1 cellular context compared by ENCODE assay signal in genomic region chr10:100286051-100287033, GRCh38.
TF ChIP-seq lines count a peak whose summit lies in the region.

BLOC1S2 (minus strand) TSS chr10:100286680; CDS start chr10:100286659, 21 bp downstream.

TF ChIP-seq in HepG2, 621 proteins besides CTCF, POLR2A, EP300 and RAD21 (continued from another document and continues in another):
- TF ChIP-seq, protein P1, sequence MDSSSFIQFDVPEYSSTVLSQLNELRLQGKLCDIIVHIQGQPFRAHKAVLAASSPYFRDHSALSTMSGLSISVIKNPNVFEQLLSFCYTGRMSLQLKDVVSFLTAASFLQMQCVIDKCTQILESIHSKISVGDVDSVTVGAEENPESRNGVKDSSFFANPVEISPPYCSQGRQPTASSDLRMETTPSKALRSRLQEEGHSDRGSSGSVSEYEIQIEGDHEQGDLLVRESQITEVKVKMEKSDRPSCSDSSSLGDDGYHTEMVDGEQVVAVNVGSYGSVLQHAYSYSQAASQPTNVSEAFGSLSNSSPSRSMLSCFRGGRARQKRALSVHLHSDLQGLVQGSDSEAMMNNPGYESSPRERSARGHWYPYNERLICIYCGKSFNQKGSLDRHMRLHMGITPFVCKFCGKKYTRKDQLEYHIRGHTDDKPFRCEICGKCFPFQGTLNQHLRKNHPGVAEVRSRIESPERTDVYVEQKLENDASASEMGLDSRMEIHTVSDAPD (CRISPR knock-in tag; IDR thresholded peaks at IDR 0.05): no peak
- TF ChIP-seq ZNF234 (CRISPR knock-in tag; conservative IDR thresholded peaks at IDR 0.05): no peak
- TF ChIP-seq CHD4 (IDR thresholded peaks at IDR 0.05; ENCODE audit: borderline replicate concordance, low read length): no peak
- TF ChIP-seq ZBTB21 (CRISPR knock-in tag; IDR thresholded peaks at IDR 0.05): no peak
- TF ChIP-seq SUZ12 (IDR thresholded peaks at IDR 0.05; ENCODE audit: low read depth, low read length): no peak
- TF ChIP-seq SRSF4 (IDR thresholded peaks at IDR 0.05; ENCODE audit: low read depth, low read length, poor library complexity, severe bottlenecking): no peak
- TF ChIP-seq, protein P2, sequence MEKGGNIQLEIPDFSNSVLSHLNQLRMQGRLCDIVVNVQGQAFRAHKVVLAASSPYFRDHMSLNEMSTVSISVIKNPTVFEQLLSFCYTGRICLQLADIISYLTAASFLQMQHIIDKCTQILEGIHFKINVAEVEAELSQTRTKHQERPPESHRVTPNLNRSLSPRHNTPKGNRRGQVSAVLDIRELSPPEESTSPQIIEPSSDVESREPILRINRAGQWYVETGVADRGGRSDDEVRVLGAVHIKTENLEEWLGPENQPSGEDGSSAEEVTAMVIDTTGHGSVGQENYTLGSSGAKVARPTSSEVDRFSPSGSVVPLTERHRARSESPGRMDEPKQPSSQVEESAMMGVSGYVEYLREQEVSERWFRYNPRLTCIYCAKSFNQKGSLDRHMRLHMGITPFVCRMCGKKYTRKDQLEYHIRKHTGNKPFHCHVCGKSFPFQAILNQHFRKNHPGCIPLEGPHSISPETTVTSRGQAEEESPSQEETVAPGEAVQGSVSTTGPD (CRISPR knock-in tag; IDR thresholded peaks at IDR 0.05): no peak
- TF ChIP-seq KLF15 (CRISPR knock-in tag; IDR thresholded peaks at IDR 0.05; ENCODE audit: borderline replicate concordance): no peak
- TF ChIP-seq RFXAP (CRISPR knock-in tag; IDR thresholded peaks at IDR 0.05; ENCODE audit: borderline replicate concordance): peak; percentile 92; the same call in 1 of the 2 replicates
- TF ChIP-seq ZNF607 (CRISPR knock-in tag; IDR thresholded peaks at IDR 0.05; ENCODE audit: borderline replicate concordance): no peak
- no peak for TF ChIP-seq ZSCAN20 (CRISPR knock-in tag; IDR thresholded peaks at IDR 0.05; ENCODE audit: borderline replicate concordance)
- TF ChIP-seq SIX4 (CRISPR knock-in tag; IDR thresholded peaks at IDR 0.05): peak; percentile 35; the same call in 1 of the 2 replicates
- TF ChIP-seq RERE (CRISPR knock-in tag; IDR thresholded peaks at IDR 0.05; ENCODE audit: low read depth): no peak
- TF ChIP-seq POLR2AphosphoS5 (IDR thresholded peaks at IDR 0.05; ENCODE audit: low read depth, low read length): peak; percentile 89
- TF ChIP-seq GATAD1 (CRISPR knock-in tag; IDR thresholded peaks at IDR 0.05): peak; percentile 86
- TF ChIP-seq ZNF678 (CRISPR knock-in tag; IDR thresholded peaks at IDR 0.05): 0 out of 2 replicates have a peak, but pooled peaks have one; percentile 40
- TF ChIP-seq ZFAT (CRISPR knock-in tag; conservative IDR thresholded peaks at IDR 0.05): no peak
- TF ChIP-seq, protein P3, sequence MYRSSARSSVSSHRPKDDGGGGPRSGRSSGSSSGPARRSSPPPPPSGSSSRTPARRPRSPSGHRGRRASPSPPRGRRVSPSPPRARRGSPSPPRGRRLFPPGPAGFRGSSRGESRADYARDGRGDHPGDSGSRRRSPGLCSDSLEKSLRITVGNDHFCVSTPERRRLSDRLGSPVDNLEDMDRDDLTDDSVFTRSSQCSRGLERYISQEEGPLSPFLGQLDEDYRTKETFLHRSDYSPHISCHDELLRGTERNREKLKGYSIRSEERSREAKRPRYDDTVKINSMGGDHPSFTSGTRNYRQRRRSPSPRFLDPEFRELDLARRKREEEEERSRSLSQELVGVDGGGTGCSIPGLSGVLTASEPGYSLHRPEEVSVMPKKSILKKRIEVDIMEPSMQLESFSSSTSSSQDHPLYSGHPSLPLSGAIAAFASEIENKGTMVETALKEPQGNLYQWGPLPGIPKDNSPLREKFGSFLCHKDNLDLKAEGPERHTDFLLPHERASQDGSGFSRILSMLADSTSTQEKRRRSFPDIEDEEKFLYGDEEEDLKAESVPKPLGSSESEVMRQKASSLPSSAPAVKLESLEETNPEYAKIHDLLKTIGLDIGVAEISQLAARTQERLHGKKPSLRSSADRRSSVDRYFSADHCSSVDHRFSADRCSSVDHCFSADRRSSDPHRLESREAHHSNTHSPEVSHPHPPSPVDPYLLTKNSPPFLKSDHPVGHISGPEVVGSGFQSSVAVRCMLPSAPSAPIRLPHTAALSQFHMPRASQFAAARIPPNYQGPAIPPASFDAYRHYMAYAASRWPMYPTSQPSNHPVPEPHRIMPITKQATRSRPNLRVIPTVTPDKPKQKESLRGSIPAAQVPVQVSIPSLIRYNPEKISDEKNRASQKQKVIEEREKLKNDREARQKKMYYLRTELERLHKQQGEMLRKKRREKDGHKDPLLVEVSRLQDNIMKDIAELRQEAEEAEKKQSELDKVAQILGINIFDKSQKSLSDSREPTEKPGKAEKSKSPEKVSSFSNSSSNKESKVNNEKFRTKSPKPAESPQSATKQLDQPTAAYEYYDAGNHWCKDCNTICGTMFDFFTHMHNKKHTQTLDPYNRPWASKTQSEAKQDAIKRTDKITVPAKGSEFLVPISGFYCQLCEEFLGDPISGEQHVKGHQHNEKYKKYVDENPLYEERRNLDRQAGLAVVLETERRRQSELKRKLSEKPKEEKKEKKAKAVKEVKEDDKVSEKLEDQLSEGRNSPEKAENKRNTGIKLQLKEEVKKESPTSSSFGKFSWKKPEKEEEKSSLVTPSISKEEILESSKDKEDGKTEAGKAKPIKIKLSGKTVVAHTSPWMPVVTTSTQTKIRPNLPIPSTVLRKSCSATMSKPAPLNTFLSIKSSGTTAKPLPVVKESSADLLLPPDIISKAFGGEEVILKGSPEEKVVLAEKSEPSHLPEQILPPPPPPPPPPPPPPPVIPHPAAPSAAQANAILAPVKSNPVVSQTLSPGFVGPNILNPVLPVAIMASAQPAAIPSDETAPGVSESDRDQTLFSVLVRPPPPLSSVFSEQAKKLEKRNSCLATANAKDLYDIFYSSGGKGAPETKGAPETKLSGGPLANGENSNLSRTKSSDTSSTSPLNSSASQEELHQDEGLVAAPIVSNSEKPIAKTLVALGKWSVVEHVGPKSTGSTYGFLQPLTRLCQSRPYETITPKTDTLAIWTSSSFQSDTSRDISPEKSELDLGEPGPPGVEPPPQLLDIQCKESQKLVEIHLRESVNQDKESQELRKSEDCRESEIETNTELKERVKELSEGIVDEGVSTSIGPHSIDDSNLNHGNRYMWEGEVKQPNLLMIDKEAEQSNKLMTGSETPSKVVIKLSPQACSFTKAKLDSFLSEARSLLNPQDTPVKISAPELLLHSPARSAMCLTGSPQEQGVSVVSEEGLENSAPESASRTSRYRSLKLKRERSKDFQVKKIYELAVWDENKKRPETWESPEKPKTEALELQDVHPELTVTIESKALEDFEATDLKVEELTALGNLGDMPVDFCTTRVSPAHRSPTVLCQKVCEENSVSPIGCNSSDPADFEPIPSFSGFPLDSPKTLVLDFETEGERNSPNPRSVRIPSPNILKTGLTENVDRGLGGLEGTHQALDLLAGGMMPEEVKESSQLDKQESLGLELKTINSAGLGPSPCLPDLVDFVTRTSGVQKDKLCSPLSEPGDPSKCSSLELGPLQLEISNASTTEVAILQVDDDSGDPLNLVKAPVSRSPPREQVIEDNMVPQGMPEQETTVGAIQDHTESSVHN (CRISPR knock-in tag; IDR thresholded peaks at IDR 0.05): no peak
- no peak for TF ChIP-seq FOSL1 (CRISPR knock-in tag; IDR thresholded peaks at IDR 0.05; ENCODE audit: borderline replicate concordance)
- no peak; the same call in 1 of the 2 replicates for TF ChIP-seq NFATC3 (CRISPR knock-in tag; IDR thresholded peaks at IDR 0.05)
- TF ChIP-seq, protein P4, sequence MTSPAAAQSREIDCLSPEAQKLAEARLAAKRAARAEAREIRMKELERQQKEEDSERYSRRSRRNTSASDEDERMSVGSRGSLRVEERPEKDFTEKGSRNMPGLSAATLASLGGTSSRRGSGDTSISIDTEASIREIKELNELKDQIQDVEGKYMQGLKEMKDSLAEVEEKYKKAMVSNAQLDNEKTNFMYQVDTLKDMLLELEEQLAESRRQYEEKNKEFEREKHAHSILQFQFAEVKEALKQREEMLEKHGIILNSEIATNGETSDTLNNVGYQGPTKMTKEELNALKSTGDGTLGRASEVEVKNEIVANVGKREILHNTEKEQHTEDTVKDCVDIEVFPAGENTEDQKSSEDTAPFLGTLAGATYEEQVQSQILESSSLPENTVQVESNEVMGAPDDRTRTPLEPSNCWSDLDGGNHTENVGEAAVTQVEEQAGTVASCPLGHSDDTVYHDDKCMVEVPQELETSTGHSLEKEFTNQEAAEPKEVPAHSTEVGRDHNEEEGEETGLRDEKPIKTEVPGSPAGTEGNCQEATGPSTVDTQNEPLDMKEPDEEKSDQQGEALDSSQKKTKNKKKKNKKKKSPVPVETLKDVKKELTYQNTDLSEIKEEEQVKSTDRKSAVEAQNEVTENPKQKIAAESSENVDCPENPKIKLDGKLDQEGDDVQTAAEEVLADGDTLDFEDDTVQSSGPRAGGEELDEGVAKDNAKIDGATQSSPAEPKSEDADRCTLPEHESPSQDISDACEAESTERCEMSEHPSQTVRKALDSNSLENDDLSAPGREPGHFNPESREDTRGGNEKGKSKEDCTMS (CRISPR knock-in tag; conservative IDR thresholded peaks at IDR 0.05): no peak
- peak; percentile 36; the same call in 1 of the 2 replicates for TF ChIP-seq HNF4A (CRISPR knock-in tag; IDR thresholded peaks at IDR 0.05)
- no peak for TF ChIP-seq RNF219 (CRISPR knock-in tag; IDR thresholded peaks at IDR 0.05)
- 0 out of 2 replicates have a peak, but pooled peaks have one; percentile 79 for TF ChIP-seq ZNF34 (CRISPR knock-in tag; IDR thresholded peaks at IDR 0.05; ENCODE audit: borderline replicate concordance)
- peak; percentile 62; the same call in 1 of the 2 replicates for TF ChIP-seq PATZ1 (CRISPR knock-in tag; IDR thresholded peaks at IDR 0.05)
- TF ChIP-seq SNAI1 (CRISPR knock-in tag; IDR thresholded peaks at IDR 0.05; ENCODE audit: borderline replicate concordance): no peak
- TF ChIP-seq ISL2 (CRISPR knock-in tag; IDR thresholded peaks at IDR 0.05): peak; percentile 70; the same call in 1 of the 2 replicates
- peak; percentile 88 for TF ChIP-seq HNRNPL (IDR thresholded peaks at IDR 0.05; ENCODE audit: low read depth, low read length)
- TF ChIP-seq IKZF5 (CRISPR knock-in tag; IDR thresholded peaks at IDR 0.05): peak; percentile 65; the same call in 1 of the 2 replicates
- TF ChIP-seq SALL2 (CRISPR knock-in tag; IDR thresholded peaks at IDR 0.05): peak; percentile 85
